In the genomic region with DNA sequence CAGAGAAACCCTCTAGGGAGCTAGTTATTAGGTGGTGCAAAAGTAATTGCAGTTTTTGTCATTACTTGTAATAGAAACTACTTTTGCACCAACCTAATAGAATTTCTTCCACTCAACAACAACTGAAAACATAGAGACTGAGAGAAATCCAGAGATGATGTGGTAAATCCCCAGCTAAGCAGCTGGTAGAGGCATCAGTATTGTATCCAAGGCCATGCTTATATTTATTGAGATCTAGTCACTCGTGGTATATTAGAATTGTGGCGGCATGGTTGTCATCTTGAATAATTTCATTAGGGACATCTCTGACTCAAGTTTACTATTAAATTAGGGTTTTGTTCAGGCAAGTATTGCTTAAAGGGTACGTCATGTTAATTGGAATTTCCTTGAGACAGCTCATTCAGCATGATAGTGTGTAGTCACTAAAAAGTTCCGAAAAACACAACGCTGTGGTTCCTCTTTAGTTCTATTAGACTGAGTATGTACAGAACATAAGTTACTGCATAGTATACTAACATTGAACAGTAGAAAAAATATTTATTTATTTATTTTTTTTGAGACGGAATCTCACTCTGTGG, we compare ENCODE assay signal across 14 cellular contexts. TPM values are rescaled to one million over a fixed set of nuclear protein-coding genes. Genes with fewer than 3 reads are reported as not detected.
DNase-seq lines count a peak whose midpoint lies in the region; ATAC-seq and TF ChIP-seq lines count a peak whose summit lies in the region.
"Had no signal": no experiment of that assay in that cellular context is flagged by ENCODE, and none has a peak within 500 bp of the region (broad histone marks: within the 10 kb centered on the region; RNA-seq: fewer than 3 reads in every experiment).

No MANE protein-coding gene starts in this region.

- no peak overlapping the region for H3K27ac ChIP-seq in neural progenitor cell
- H3K27ac ChIP-seq: A549, upper lobe of left lung had no signal

- no peak for TF ChIP-seq CTCF in fibroblast of pulmonary artery (IDR thresholded peaks at IDR 0.05; ENCODE audit: low read length, missing control alignments)
- TF ChIP-seq CTCF in neural progenitor cell (IDR thresholded peaks at IDR 0.05) = no peak

- H3K79me2 ChIP-seq in neural progenitor cell (ENCODE audit: low read depth) = peaks cover 100% of the 10 kb centered on the region

- H2AFZ ChIP-seq in neural progenitor cell (replicated peaks) = no peak overlapping the region

- H3K9me3 ChIP-seq in neural progenitor cell (ENCODE audit: low read depth) = no peaks in the 10 kb centered on the region
- H3K9me3 ChIP-seq: upper lobe of left lung had no signal

- H3F3A ChIP-seq in neural progenitor cell (ENCODE audit: low read depth) = peaks cover 8% of the 10 kb centered on the region

- peaks cover 2% of the 10 kb centered on the region for H3K9me3 Mint-ChIP-seq in activated T-cell treated with anti-CD3 and anti-CD28 coated beads, Interleukin-2, amount 50 U/mL, for 24 hours
- H3K9me3 Mint-ChIP-seq in activated T-helper 17 cell treated with anti-CD3 and anti-CD28 coated beads, Interleukin-2, amount 50 U/mL, for 72 hours = no peaks in the 10 kb centered on the region
- H3K9me3 Mint-ChIP-seq in stimulated activated effector memory CD8-positive, alpha-beta T cell treated with anti-CD3 and anti-CD28 coated beads, Interleukin-12 subunit alpha, Interleukin-12 subunit beta, amount 100 ng/mL, for 72 hours = no peaks in the 10 kb centered on the region
- H3K9me3 Mint-ChIP-seq in neural progenitor cell = peaks cover 61% of the 10 kb centered on the region

- no peak overlapping the region for H3K4me3 Mint-ChIP-seq in activated T-cell treated with anti-CD3 and anti-CD28 coated beads, Interleukin-2, amount 50 U/mL, for 24 hours
- H3K4me3 Mint-ChIP-seq in activated T-helper 17 cell treated with anti-CD3 and anti-CD28 coated beads, Interleukin-2, amount 50 U/mL, for 72 hours = peak overlapping the region; percentile 30
- H3K4me3 Mint-ChIP-seq in stimulated activated effector memory CD8-positive, alpha-beta T cell treated with anti-CD3 and anti-CD28 coated beads, Interleukin-12 subunit alpha, Interleukin-12 subunit beta, amount 100 ng/mL, for 72 hours = peak overlapping the region; percentile 15
- no peak overlapping the region for H3K4me3 Mint-ChIP-seq in neural progenitor cell
- H3K4me3 Mint-ChIP-seq: T-helper 1 cell treated with Interleukin-12 subunit alpha and Interleukin-12 subunit beta and Interleukin-4 antibody, amounts not matched to agents 30 μg/mL and 1 μg/mL, for 36 hours had no signal

- DNase-seq in activated T-cell treated with anti-CD3 and anti-CD28 coated beads, Interleukin-2, amount 50 U/mL, for 24 hours = no peak
- DNase-seq in activated T-cell treated with anti-CD3 and anti-CD28 coated beads for 4 hours (no peak), fibroblast of pulmonary artery (ENCODE audit: low read depth) (peak; percentile 23), left colon (no peak), HuH-7 (ENCODE audit: low spot score) (no peak), neural progenitor cell (ENCODE audit: low spot score) (no peak)
- no peak for DNase-seq in stimulated activated effector memory CD8-positive, alpha-beta T cell treated with anti-CD3 and anti-CD28 coated beads, Interleukin-12 subunit alpha, Interleukin-12 subunit beta, amount 100 ng/mL, for 72 hours (ENCODE audit: low spot score in 2 of 2)
- DNase-seq: effector CD4-positive, alpha-beta T cell; right cardiac atrium; upper lobe of left lung had no signal

- peaks cover 14% of the 10 kb centered on the region for H3K4me1 ChIP-seq in neural progenitor cell

- ATAC-seq in activated T-helper 17 cell treated with anti-CD3 and anti-CD28 coated beads, Interleukin-2, amount 50 U/mL, for 72 hours (replicated peaks) = peak; percentile 33
- peak; percentile 33 for ATAC-seq in stimulated activated effector memory CD8-positive, alpha-beta T cell treated with anti-CD3 and anti-CD28 coated beads, Interleukin-12 subunit alpha, Interleukin-12 subunit beta, amount 100 ng/mL, for 72 hours
- no peak for ATAC-seq in left colon
- ATAC-seq: A549 had no signal

- H3K36me3 ChIP-seq in neural progenitor cell = no peaks in the 10 kb centered on the region
- H3K36me3 ChIP-seq: upper lobe of left lung had no signal

- no peak overlapping the region for H3K9ac ChIP-seq in neural progenitor cell

- no peaks in the 10 kb centered on the region for H3K27me3 Mint-ChIP-seq in activated T-cell treated with anti-CD3 and anti-CD28 coated beads, Interleukin-2, amount 50 U/mL, for 24 hours
- no peaks in the 10 kb centered on the region for H3K27me3 Mint-ChIP-seq in activated T-helper 17 cell treated with anti-CD3 and anti-CD28 coated beads, Interleukin-2, amount 50 U/mL, for 72 hours
- no peaks in the 10 kb centered on the region for H3K27me3 Mint-ChIP-seq in neural progenitor cell (ENCODE audit: insufficient read depth, low read depth)

- no peaks in the 10 kb centered on the region for H3K27me3 ChIP-seq in neural progenitor cell
- H3K27me3 ChIP-seq: upper lobe of left lung had no signal

- peak overlapping the region; percentile 84 for H3K27ac Mint-ChIP-seq in activated T-cell treated with anti-CD3 and anti-CD28 coated beads, Interleukin-2, amount 50 U/mL, for 24 hours
- H3K27ac Mint-ChIP-seq in activated T-helper 17 cell treated with anti-CD3 and anti-CD28 coated beads, Interleukin-2, amount 50 U/mL, for 72 hours = peak overlapping the region; percentile 51
- H3K27ac Mint-ChIP-seq in stimulated activated effector memory CD8-positive, alpha-beta T cell treated with anti-CD3 and anti-CD28 coated beads, Interleukin-12 subunit alpha, Interleukin-12 subunit beta, amount 100 ng/mL, for 72 hours = peak overlapping the region; percentile 39
- no peak overlapping the region for H3K27ac Mint-ChIP-seq in neural progenitor cell
- H3K27ac Mint-ChIP-seq: activated naive CD4-positive, alpha-beta T cell treated with anti-CD3 and anti-CD28 coated beads, Interleukin-2, amount 50 U/mL, for 72 hours; T-helper 1 cell treated with Interleukin-12 subunit alpha and Interleukin-12 subunit beta and Interleukin-4 antibody, amounts not matched to agents 30 μg/mL and 1 μg/mL, for 36 hours had no signal

- H3K4me1 Mint-ChIP-seq in activated T-cell treated with anti-CD3 and anti-CD28 coated beads, Interleukin-2, amount 50 U/mL, for 24 hours (ENCODE audit: low read depth) = peaks cover 76% of the 10 kb centered on the region
- peaks cover 51% of the 10 kb centered on the region for H3K4me1 Mint-ChIP-seq in activated T-helper 17 cell treated with anti-CD3 and anti-CD28 coated beads, Interleukin-2, amount 50 U/mL, for 72 hours
- H3K4me1 Mint-ChIP-seq in stimulated activated effector memory CD8-positive, alpha-beta T cell treated with anti-CD3 and anti-CD28 coated beads, Interleukin-12 subunit alpha, Interleukin-12 subunit beta, amount 100 ng/mL, for 72 hours = peaks cover 67% of the 10 kb centered on the region
- H3K4me1 Mint-ChIP-seq in neural progenitor cell = no peaks in the 10 kb centered on the region

- intact Hi-C loops in left colon (cut with DNase I, micrococcal nuclease) = no loop called here

- H3K4me3 ChIP-seq in fibroblast of pulmonary artery (replicated peaks; ENCODE audit: low read depth, low read length) (no peak overlapping the region), neural progenitor cell (no peak overlapping the region)
- H3K4me3 ChIP-seq: A549, upper lobe of left lung had no signal

- H3K4me2 ChIP-seq in neural progenitor cell = no peak overlapping the region
- H3K4me2 ChIP-seq: A549 had no signal

- H3K36me3 Mint-ChIP-seq in activated T-cell treated with anti-CD3 and anti-CD28 coated beads, Interleukin-2, amount 50 U/mL, for 24 hours (ENCODE audit: low read depth) = peaks cover 52% of the 10 kb centered on the region
- H3K36me3 Mint-ChIP-seq in activated T-helper 17 cell treated with anti-CD3 and anti-CD28 coated beads, Interleukin-2, amount 50 U/mL, for 72 hours (ENCODE audit: low read depth) = peaks cover 47% of the 10 kb centered on the region
- peaks cover 12% of the 10 kb centered on the region for H3K36me3 Mint-ChIP-seq in stimulated activated effector memory CD8-positive, alpha-beta T cell treated with anti-CD3 and anti-CD28 coated beads, Interleukin-12 subunit alpha, Interleukin-12 subunit beta, amount 100 ng/mL, for 72 hours
- peaks cover 63% of the 10 kb centered on the region for H3K36me3 Mint-ChIP-seq in neural progenitor cell

- H4K20me1 ChIP-seq in neural progenitor cell (ENCODE audit: low read depth) = peaks cover 66% of the 10 kb centered on the region

RNA-seq across cellular contexts. Expression of a gene that starts 35.3 kb away (rescaled TPM):
- total RNA-seq in activated T-helper 17 cell treated with anti-CD3 and anti-CD28 coated beads, Interleukin-2, amount 50 U/mL, for 72 hours = 100 to 1,000 TPM in 1 of 2 donors, 10 to 100 TPM in 1; 94.8 to 108 TPM
- total RNA-seq in left colon (10 to 100 TPM; 73.2 TPM), neural progenitor cell (ENCODE audit: low replicate concordance) (38.1 and 53.6 TPM in 2 replicates)

Comparison
In these comparisons a context has a peak if more than half of its experiments do, and no peak if none do; other contexts are left out.
1. H3K4me3 Mint-ChIP-seq: peak in activated T-helper 17 cell treated with anti-CD3 and anti-CD28 coated beads, Interleukin-2, amount 50 U/mL, for 72 hours (single experiment) and stimulated activated effector memory CD8-positive, alpha-beta T cell treated with anti-CD3 and anti-CD28 coated beads, Interleukin-12 subunit alpha, Interleukin-12 subunit beta, amount 100 ng/mL, for 72 hours (single experiment); none in activated T-cell treated with anti-CD3 and anti-CD28 coated beads, Interleukin-2, amount 50 U/mL, for 24 hours (single experiment) and neural progenitor cell (single experiment).